Comparison of ENCODE assay signal across 27 cellular contexts in the genomic region with DNA sequence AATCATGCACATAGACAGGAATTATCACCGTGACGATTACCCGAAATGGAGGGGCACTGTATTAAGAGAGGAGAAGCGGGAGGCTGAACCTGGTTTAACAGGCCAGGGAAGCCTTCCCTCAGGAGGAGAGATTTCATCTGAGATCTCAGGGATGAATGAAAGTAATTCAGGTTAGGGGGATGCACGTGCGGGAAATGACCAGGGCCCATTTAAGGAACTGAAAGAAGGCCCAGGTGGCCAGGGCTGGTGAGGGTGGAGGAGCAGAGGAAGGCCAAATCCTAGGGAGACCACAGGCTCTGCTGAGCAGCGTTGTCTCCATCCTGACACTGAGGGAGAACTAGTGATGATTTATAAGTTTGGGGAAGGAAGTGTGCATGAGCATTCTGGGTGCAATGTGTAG. TPM values are rescaled to one million over a fixed set of nuclear protein-coding genes. Genes with fewer than 3 reads are reported as not detected.
"Had no signal": no experiment of that assay in that cellular context is flagged by ENCODE, and none has a peak within 500 bp of the region (broad histone marks: within the 10 kb centered on the region; RNA-seq: fewer than 3 reads in every experiment).

No MANE protein-coding gene starts in this region.

- H3K4me2 ChIP-seq: neural progenitor cell had no signal

- H3K36me3 ChIP-seq: neural progenitor cell, ovary, right lobe of liver, sigmoid colon, stomach, thoracic aorta, thyroid gland, tibial nerve, upper lobe of left lung, vagina had no signal

- H2AFZ ChIP-seq: neural progenitor cell, parathyroid adenoma had no signal

- FAIRE-seq: small intestine, urothelium cell line had no signal

- H3K9me3 ChIP-seq: ovary, psoas muscle, right lobe of liver, sigmoid colon, stomach, thoracic aorta, thyroid gland, tibial nerve, upper lobe of left lung, vagina had no signal

- ATAC-seq: natural killer cell; psoas muscle; right cardiac atrium; right lobe of liver; stimulated activated effector memory CD8-positive, alpha-beta T cell treated with anti-CD3 and anti-CD28 coated beads, Interleukin-12 subunit alpha, Interleukin-12 subunit beta, amount 100 ng/mL, for 72 hours; stimulated activated naive B cell treated with anti-CD40 and anti-IgM and Interleukin-4, amounts not matched to agents 10 μg/mL and 1 μg/mL and 100 μg/mL, for 72 hours had no signal

- H3K79me2 ChIP-seq: parathyroid adenoma had no signal

- DNase-seq: natural killer cell; occipital lobe; ovary; posterior cingulate gyrus; psoas muscle; right cardiac atrium; right lobe of liver; sigmoid colon; small intestine; stimulated activated CD4-positive, alpha-beta T cell treated with anti-CD3 and anti-CD28 coated beads, Interleukin-15, amount 100 ng/mL, for 24 hours; stimulated activated CD4-positive, alpha-beta T cell treated with anti-CD3 and anti-CD28 coated beads, Interleukin-2, amount 100 ng/mL, for 24 hours; stimulated activated CD4-positive, alpha-beta T cell treated with anti-CD3 and anti-CD28 coated beads, Interleukin-2, amount 100 ng/mL, for 48 hours; stimulated activated CD4-positive, alpha-beta T cell treated with anti-CD3 and anti-CD28 coated beads, Interleukin-4, amount 100 ng/mL, for 24 hours; stimulated activated naive B cell treated with anti-CD40 and anti-IgM and Interleukin-4, amounts not matched to agents 10 μg/mL and 1 μg/mL and 100 μg/mL, for 72 hours; stimulated activated naive CD4-positive, alpha-beta T cell treated with Interleukin-2 at 50 U/mL for 16 hours; stomach; thyroid gland; trophoblast cell; upper lobe of left lung had no signal

- H3K4me1 ChIP-seq: parathyroid adenoma, psoas muscle, right lobe of liver, thyroid gland, tibial nerve, upper lobe of left lung, vagina had no signal

- H3K4me3 ChIP-seq: neural progenitor cell, ovary, psoas muscle, right lobe of liver, sigmoid colon, stomach, thoracic aorta, thyroid gland, tibial nerve, upper lobe of left lung, vagina had no signal

- H3K27ac ChIP-seq: neural progenitor cell, ovary, parathyroid adenoma, psoas muscle, right lobe of liver, sigmoid colon, stomach, thoracic aorta, thyroid gland, tibial nerve, upper lobe of left lung, vagina had no signal

- H3K9ac ChIP-seq: neural progenitor cell, parathyroid adenoma had no signal

- H3K27me3 ChIP-seq: neural progenitor cell, ovary, right lobe of liver, thyroid gland, tibial nerve, upper lobe of left lung, vagina had no signal

RNA-seq across cellular contexts. Expression of gene OPCML, which starts 16.3 kb away (rescaled TPM):
- total RNA-seq: natural killer cell, renal cortical epithelial cell, thoracic aorta, vagina had no signal
